ENCODE assay signal across 20 cellular contexts in genomic region chr15:66839511-66840112, GRCh38.
DNase-seq lines count a peak whose midpoint lies in the region; ATAC-seq and TF ChIP-seq lines count a peak whose summit lies in the region.
"Had no signal": no experiment of that assay in that cellular context is flagged by ENCODE, and none has a peak within 500 bp of the region (broad histone marks: within the 10 kb centered on the region; RNA-seq: fewer than 3 reads in every experiment).

No MANE protein-coding gene starts in this region.

- H3K27me3 ChIP-seq in HCT116 (ENCODE audit: insufficient read depth, low read length) (no peaks in the 10 kb centered on the region), tibial artery (no peaks in the 10 kb centered on the region)

- TF ChIP-seq POLR2A in HCT116 (IDR thresholded peaks at IDR 0.05; ENCODE audit: borderline replicate concordance, extremely low read depth, insufficient read depth, insufficient read length) = no peak

- peak overlapping the region; percentile 44 for H2AFZ ChIP-seq in HCT116 (ENCODE audit: low read depth, low read length, poor library complexity, severe bottlenecking)

- POLR2A ChIA-PET in HCT116 (lab: Charles Lee) = no interaction called here

- no peak overlapping the region for H3K9ac ChIP-seq in HCT116 (ENCODE audit: low read length)

- no peak for TF ChIP-seq RAD21 in HCT116 (IDR thresholded peaks at IDR 0.05; ENCODE audit: low read depth)

- H3K4me3 ChIP-seq in HCT116 (replicated peaks in 1 of 2; ENCODE audit: low read depth in 1 of 2, low read length in 2 of 2) (no peak overlapping the region), astrocyte of the spinal cord (ENCODE audit: low read depth, low read length) (no peak overlapping the region), tibial artery (no peak overlapping the region)
- H3K4me3 ChIP-seq: lung, prostate gland had no signal

- H3K9me3 ChIP-seq in HCT116 (ENCODE audit: control insufficient read depth in 1 of 2, insufficient read depth in 1 of 2, low read depth in 1 of 2, low read length in 2 of 2) (no peaks in the 10 kb centered on the region), tibial artery (no peaks in the 10 kb centered on the region)
- H3K9me3 ChIP-seq: Caco-2, prostate gland had no signal

- 0 out of 4 replicates have a peak, but pooled peaks cover 0 to 2% of the 10 kb centered on the region in 2 experiments for H3K36me3 ChIP-seq in HCT116 (ENCODE audit: control insufficient read depth in 1 of 2, insufficient read depth in 2 of 2, low read length in 2 of 2)
- no peaks in the 10 kb centered on the region for H3K36me3 ChIP-seq in tibial artery
- H3K36me3 ChIP-seq: prostate gland had no signal

- CTCF ChIA-PET in HCT116 (lab: Charles Lee) = interaction anchor here (1.0 to 1.3 kb wide), 2 partner anchors 12 to 49 kb away, joined by 3 to 4 read pairs; no protein-coding TSS in a partner anchor

- intact Hi-C loops in HCT116 (cut with micrococcal nuclease) = loop anchor here (5.0 kb wide), 1 partner anchor 37 kb away; no protein-coding TSS in a partner anchor
- intact Hi-C loops in tibial artery (cut with DNase I; ENCODE audit: low total_unique reads) = loop anchor here (5.0 kb wide), 1 partner anchor 47 kb away; no protein-coding TSS in a partner anchor

- no peaks in the 10 kb centered on the region for H4K20me1 ChIP-seq in HCT116 (ENCODE audit: insufficient read depth)

- DNase-seq in HCT116 (ENCODE audit: low read depth, low spot score) = no peak
- peak; percentile 3 for DNase-seq in astrocyte of the spinal cord (ENCODE audit: low read depth, low spot score)
- peak; percentile 39 for DNase-seq in islet precursor cell
- DNase-seq in tibial artery = peak in 1 of 2 donors; percentile 63
- no peak for DNase-seq in activated CD4-positive, alpha-beta T cell treated with anti-CD3 and anti-CD28 coated beads, Interleukin-2, amount 50 U/mL, for 4 hours
- DNase-seq in activated CD8-positive, alpha-beta memory T cell treated with anti-CD3 and anti-CD28 coated beads, Interleukin-2, amount 50 U/mL, for 4 hours = no peak
- DNase-seq in COLO829 (ENCODE audit: low spot score) = no peak
- no peak for DNase-seq in T1000 (lab: John Stamatoyannopoulos, UW)
- DNase-seq: activated CD4-positive, alpha-beta T cell treated with anti-CD3 and anti-CD28 coated beads for 48 hours; activated CD8-positive, alpha-beta memory T cell treated with anti-CD3 and anti-CD28 coated beads, Interleukin-2, amount 50 U/mL, for 48 hours; activated gamma-delta T cell treated with Interleukin-2 at 50 U/mL for 16 hours; amygdala; Caco-2; endodermal cell; KBM-7; naive B cell; NCI-H2029; NCI-H446 treated with DMSO at 0.1 percent for 48 hours had no signal

- peaks cover 39 to 56% of the 10 kb centered on the region in 2 experiments for H3K4me1 ChIP-seq in HCT116 (ENCODE audit: control insufficient read depth in 1 of 2, insufficient read depth in 2 of 2, low read length in 2 of 2)
- H3K4me1 ChIP-seq in tibial artery = peaks cover 0 to 51% (median 41%) of the 10 kb centered on the region in 4 donors

- TF ChIP-seq CTCF in HCT116 (IDR thresholded peaks at IDR 0.05 in 2 of 3, conservative IDR thresholded peaks at IDR 0.05 in 1 of 3; ENCODE audit: borderline replicate concordance in 1 of 3, insufficient read depth in 1 of 3, low read depth in 2 of 3, low read length in 2 of 3) = no peak
- no peak for TF ChIP-seq CTCF in astrocyte of the spinal cord (IDR thresholded peaks at IDR 0.05; ENCODE audit: low read depth, low read length)
- no peak for TF ChIP-seq CTCF in tibial artery (IDR thresholded peaks at IDR 0.05)

- no TSS peak for BruUV-seq in HCT116 (replicated peaks; lab: Mats Ljungman, UMichigan)

- H3K4me2 ChIP-seq in HCT116 (ENCODE audit: low read length) = no peak overlapping the region

- RAD21 ChIA-PET in HCT116 (lab: Charles Lee; ENCODE audit: low non-redundant PET in 1 of 2, low total read pairs in 2 of 2, uncharacterized antibody in 2 of 2, unreplicated experiment in 2 of 2) = no interaction called here

- no peaks in the 10 kb centered on the region for H3K9me2 ChIP-seq in HCT116 (ENCODE audit: insufficient read depth)

- H3K27ac ChIP-seq in HCT116 (ENCODE audit: low read depth, low read length) (no peak overlapping the region), tibial artery (peak overlapping the region; percentile 91 to 92)
- H3K27ac ChIP-seq: prostate gland had no signal

- in situ Hi-C loops in astrocyte of the spinal cord (cut with HindIII; ENCODE audit: low sequenced_read_pairs) = no loop called here

- ATAC-seq in HCT116 = no peak

- no peaks in the 10 kb centered on the region for H3K79me2 ChIP-seq in HCT116 (ENCODE audit: insufficient read depth, low read length)

TF ChIP-seq in HCT116, 20 proteins besides CTCF, POLR2A, EP300 and RAD21:
- TF ChIP-seq SIN3A (IDR thresholded peaks at IDR 0.05; ENCODE audit: low read depth) (no peak), JUND (IDR thresholded peaks at IDR 0.05) (no peak), YY1 (IDR thresholded peaks at IDR 0.05; ENCODE audit: extremely low read depth, insufficient replicate concordance, low read depth, low read length) (no peak), SRF (IDR thresholded peaks at IDR 0.05; ENCODE audit: low read depth) (no peak), EGR1 (IDR thresholded peaks at IDR 0.05; ENCODE audit: low read depth) (no peak), EZH2 (IDR thresholded peaks at IDR 0.05) (no peak), ZBTB33 (IDR thresholded peaks at IDR 0.05; ENCODE audit: extremely low read depth, insufficient replicate concordance, low read length) (no peak), CBX3 (IDR thresholded peaks at IDR 0.05; ENCODE audit: low read depth) (no peak), SP1 (IDR thresholded peaks at IDR 0.05; ENCODE audit: low read depth) (no peak), ZFX (IDR thresholded peaks at IDR 0.05) (no peak), FOSL1 (IDR thresholded peaks at IDR 0.05; ENCODE audit: low read depth) (no peak), REST (IDR thresholded peaks at IDR 0.05; ENCODE audit: low read depth) (no peak), TCF7L2 (IDR thresholded peaks at IDR 0.05; ENCODE audit: borderline replicate concordance, extremely low read depth, insufficient read depth, insufficient read length) (no peak), ZNF274 (IDR thresholded peaks at IDR 0.05; ENCODE audit: low read depth, low read length) (no peak)
- TF ChIP-seq, protein P1, sequence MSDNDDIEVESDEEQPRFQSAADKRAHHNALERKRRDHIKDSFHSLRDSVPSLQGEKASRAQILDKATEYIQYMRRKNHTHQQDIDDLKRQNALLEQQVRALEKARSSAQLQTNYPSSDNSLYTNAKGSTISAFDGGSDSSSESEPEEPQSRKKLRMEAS (IDR thresholded peaks at IDR 0.05) = no peak
- TF ChIP-seq, protein P2, sequence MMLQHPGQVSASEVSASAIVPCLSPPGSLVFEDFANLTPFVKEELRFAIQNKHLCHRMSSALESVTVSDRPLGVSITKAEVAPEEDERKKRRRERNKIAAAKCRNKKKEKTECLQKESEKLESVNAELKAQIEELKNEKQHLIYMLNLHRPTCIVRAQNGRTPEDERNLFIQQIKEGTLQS (IDR thresholded peaks at IDR 0.05) = no peak

Comparison
In these comparisons a context has a peak if more than half of its experiments do, and no peak if none do; other contexts are left out.
1. DNase-seq: peak in astrocyte of the spinal cord (single experiment) and islet precursor cell (single experiment); none in HCT116 (single experiment), activated CD4-positive, alpha-beta T cell treated with anti-CD3 and anti-CD28 coated beads, Interleukin-2, amount 50 U/mL, for 4 hours (0 of 2), activated CD8-positive, alpha-beta memory T cell treated with anti-CD3 and anti-CD28 coated beads, Interleukin-2, amount 50 U/mL, for 4 hours (single experiment), COLO829 (single experiment) and T1000 (single experiment).